ENCODE assay signal across 21 cellular contexts in genomic region chr17:66750756-66751543, GRCh38.
"Had no signal": no experiment of that assay in that cellular context is flagged by ENCODE, and none has a peak within 500 bp of the region (broad histone marks: within the 10 kb centered on the region; RNA-seq: fewer than 3 reads in every experiment).

No MANE protein-coding gene starts in this region.

- H3K36me3 ChIP-seq: cardiac muscle cell, thoracic aorta had no signal

- ATAC-seq: heart right ventricle; left cardiac atrium; natural killer cell treated with Interleukin-12 subunit alpha and Interleukin-12 subunit beta and Interleukin-15 and Interleukin-18, amount 100 ng/mL, for 72 hours; sciatic nerve; T-helper 17 cell had no signal

- H3K27me3 ChIP-seq: cardiac muscle cell, heart right ventricle, upper lobe of left lung had no signal

- H3K4me2 ChIP-seq: smooth muscle cell had no signal

- H3K4me3 ChIP-seq: cardiac muscle cell, heart right ventricle, smooth muscle cell, thoracic aorta, upper lobe of left lung had no signal

- H3K9me3 ChIP-seq: heart right ventricle, thoracic aorta, upper lobe of left lung had no signal

- DNase-seq: activated CD4-positive, alpha-beta memory T cell treated with anti-CD3 and anti-CD28 coated beads, Interleukin-2, amount 10 ng/mL, durations not matched to agents 7 days and 5 days; activated CD4-positive, alpha-beta T cell treated with anti-CD3 and anti-CD28 coated beads, Interleukin-2, amount 10 ng/mL, durations not matched to agents 24 days and 14 days; activated gamma-delta T cell treated with Interleukin-2 at 50 U/mL for 16 hours; activated naive CD8-positive, alpha-beta T cell treated with anti-CD3 and anti-CD28 coated beads, Interleukin-2, amount 10 ng/mL, durations not matched to agents 7 days and 5 days; amniotic stem cell; erythroblast; foreskin fibroblast; heart right ventricle; islet precursor cell; left cardiac atrium; occipital lobe; stimulated activated CD4-positive, alpha-beta T cell treated with anti-CD3 and anti-CD28 coated beads, Interleukin-15, amount 100 ng/mL, for 24 hours; stimulated activated naive CD4-positive, alpha-beta T cell; SW 1271; T-helper 17 cell; upper lobe of left lung had no signal

- H3K27ac ChIP-seq: cardiac muscle cell, heart right ventricle, thoracic aorta, upper lobe of left lung had no signal
